16 cellular contexts compared by ENCODE assay signal in genomic region chr5:53416144-53416730, GRCh38.
DNase-seq lines count a peak whose midpoint lies in the region; ATAC-seq, FAIRE-seq and TF ChIP-seq lines count a peak whose summit lies in the region.
"Had no signal": no experiment of that assay in that cellular context is flagged by ENCODE, and none has a peak within 500 bp of the region (broad histone marks: within the 10 kb centered on the region; RNA-seq: fewer than 3 reads in every experiment).

No MANE protein-coding gene starts in this region.

- H3K79me1 ChIP-seq in H1 (ENCODE audit: low read depth, low read length) = no peaks in the 10 kb centered on the region

- FAIRE-seq in H1 (lab: Jason Lieb, UNC) = no peak

- no peak for TF ChIP-seq RAD21 in H1 (IDR thresholded peaks at IDR 0.05 in 1 of 2, conservative IDR thresholded peaks at IDR 0.05 in 1 of 2; ENCODE audit: low read depth in 2 of 2, low read length in 2 of 2)

- H2BK20ac ChIP-seq in H1 (ENCODE audit: low read length) = no peak overlapping the region

- CTCF ChIA-PET in OCI-LY7 (lab: Charles Lee; ENCODE audit: unreplicated experiment) = no interaction called here
- CTCF ChIA-PET in H1 (lab: Charles Lee; ENCODE audit: partially characterized antibody) = interaction anchor here (1.0 kb wide), 1 partner anchor 28 kb away, joined by 3 read pairs; no protein-coding TSS in a partner anchor

- H3K9me2 ChIP-seq in OCI-LY7 (ENCODE audit: insufficient read depth, low read length) = no peaks in the 10 kb centered on the region

- peaks cover 0 to 1% (median 0%) of the 10 kb centered on the region in 4 experiments; a peak in 2 of 7 replicates for H3K27me3 ChIP-seq in H1 (replicated peaks in 1 of 4; ENCODE audit: control insufficient read depth in 3 of 4, extremely low read depth in 1 of 4, insufficient read depth in 3 of 4, low read length in 3 of 4)
- H3K27me3 ChIP-seq in effector memory CD4-positive, alpha-beta T cell (replicated peaks; ENCODE audit: control insufficient read depth, insufficient read depth, low read length, poor library complexity, severe bottlenecking) = no peaks in the 10 kb centered on the region
- H3K27me3 ChIP-seq: brain microvascular endothelial cell, left lung had no signal

- no peaks in the 10 kb centered on the region for H3K9me3 ChIP-seq in OCI-LY7 (ENCODE audit: low read length)
- peaks cover 0 to 7% of the 10 kb centered on the region in 2 experiments; a peak in 1 of 4 replicates for H3K9me3 ChIP-seq in H1 (ENCODE audit: insufficient read depth in 2 of 2, low read depth in 1 of 2, low read length in 1 of 2)
- no peaks in the 10 kb centered on the region for H3K9me3 ChIP-seq in effector memory CD4-positive, alpha-beta T cell (ENCODE audit: control insufficient read depth, low read length)

- TF ChIP-seq EP300 in H1 (IDR thresholded peaks at IDR 0.05; ENCODE audit: borderline replicate concordance in 1 of 2, low read depth in 2 of 2, low read length in 2 of 2) = no peak

- intact Hi-C loops in OCI-LY7 (cut with micrococcal nuclease; ENCODE audit: unreplicated experiment) = no loop called here

- no peak overlapping the region for H3K9ac ChIP-seq in H1 (replicated peaks in 1 of 4; ENCODE audit: extremely low read depth in 1 of 4, low read depth in 3 of 4, low read length in 3 of 4)

- H3K4me1 ChIP-seq in OCI-LY7 (ENCODE audit: insufficient read depth, low read length, poor library complexity, severe bottlenecking) (no peaks in the 10 kb centered on the region), H1 (replicated peaks in 1 of 4; ENCODE audit: control insufficient read depth in 3 of 4, insufficient read depth in 4 of 4, low read length in 3 of 4) (peaks cover 0 to 9% (median 0%) of the 10 kb centered on the region in 4 experiments; a peak in 2 of 7 replicates)
- H3K4me1 ChIP-seq in effector memory CD4-positive, alpha-beta T cell (ENCODE audit: control insufficient read depth, insufficient read depth, low read length, poor library complexity, severe bottlenecking) = no peaks in the 10 kb centered on the region
- H3K4me1 ChIP-seq: left lung had no signal

- H2AK5ac ChIP-seq in H1 (ENCODE audit: low read depth, low read length) = no peak overlapping the region

- H3K4ac ChIP-seq in H1 (replicated peaks; ENCODE audit: insufficient read length, low read depth, low read length) = no peak overlapping the region

- no peak overlapping the region for H3K56ac ChIP-seq in H1 (replicated peaks; ENCODE audit: insufficient read length, low read depth, low read length)

- H3K27ac ChIP-seq in OCI-LY7 (ENCODE audit: low read depth, low read length, poor library complexity, severe bottlenecking) (no peak overlapping the region), H1 (ENCODE audit: low read depth, low read length) (no peak overlapping the region)
- H3K27ac ChIP-seq in effector memory CD4-positive, alpha-beta T cell (ENCODE audit: insufficient read depth, low read length, poor library complexity, severe bottlenecking) = no peak overlapping the region
- H3K27ac ChIP-seq: brain microvascular endothelial cell, left lung had no signal

- POLR2A ChIA-PET in OCI-LY7 (lab: Charles Lee) (interaction anchor here (1.4 kb wide), 1 partner anchor 9 kb away, joined by 5 read pairs; no protein-coding TSS in a partner anchor), H1 (lab: Charles Lee; ENCODE audit: partially characterized antibody) (interaction anchor here (0.7 kb wide), 1 partner anchor 223 kb away, joined by 3 read pairs; no protein-coding TSS in a partner anchor)

- no peak overlapping the region for H2BK15ac ChIP-seq in H1 (ENCODE audit: low read length)

- no peak overlapping the region for H4K5ac ChIP-seq in H1 (ENCODE audit: insufficient read length, low read depth, low read length)

- H2BK12ac ChIP-seq in H1 (ENCODE audit: low read depth, low read length) = no peak overlapping the region

- H2BK120ac ChIP-seq in H1 (replicated peaks; ENCODE audit: low read depth, low read length) = no peak overlapping the region

- no peaks in the 10 kb centered on the region for H3K36me3 ChIP-seq in OCI-LY7 (ENCODE audit: insufficient read depth, low read length)
- no peaks in the 10 kb centered on the region for H3K36me3 ChIP-seq in H1 (ENCODE audit: control insufficient read depth in 2 of 4, insufficient read depth in 4 of 4, low read length in 3 of 4)
- no peaks in the 10 kb centered on the region for H3K36me3 ChIP-seq in effector memory CD4-positive, alpha-beta T cell (ENCODE audit: control insufficient read depth, insufficient read depth, low read length)
- H3K36me3 ChIP-seq: brain microvascular endothelial cell, left lung had no signal

- H4K91ac ChIP-seq in H1 (replicated peaks; ENCODE audit: insufficient read length, low read length) = no peak overlapping the region

- DNase-seq in NCI-H82 (lab: John Stamatoyannopoulos, UW) = peak; percentile 0
- no peak for DNase-seq in NCI-H82 treated with DMSO at 0.1 percent for 48 hours (lab: John Stamatoyannopoulos, UW; ENCODE audit: unreplicated experiment)
- DNase-seq in OCI-LY7 (ENCODE audit: low spot score) = peak; percentile 1
- no peak for DNase-seq in H1 (ENCODE audit: low read depth in 1 of 2, low spot score in 2 of 2)
- no peak for DNase-seq in effector memory CD4-positive, alpha-beta T cell
- DNase-seq in activated gamma-delta T cell treated with Interleukin-2 at 50 U/mL for 16 hours = no peak
- DNase-seq: activated CD4-positive, CD25-positive, alpha-beta regulatory T cell treated with anti-CD3 and anti-CD28 coated beads, Interleukin-2, amount 50 U/mL, for 72 hours; brain microvascular endothelial cell; dermis blood vessel endothelial cell; DND-41; left lung; MM.1S; NCI-H1930; retina had no signal

- H3K14ac ChIP-seq in H1 (ENCODE audit: insufficient read length) = no peak overlapping the region

- H2BK5ac ChIP-seq in H1 (ENCODE audit: low read depth, low read length) = no peak overlapping the region

- TF ChIP-seq CTCF in OCI-LY7 (conservative IDR thresholded peaks at IDR 0.05; ENCODE audit: low read length) = no peak
- no peak for TF ChIP-seq CTCF in H1 (IDR thresholded peaks at IDR 0.05; ENCODE audit: control extremely low read depth in 1 of 3, insufficient read depth in 1 of 3, low read depth in 1 of 3, low read length in 3 of 3)

- no peaks in the 10 kb centered on the region for H3K23me2 ChIP-seq in H1 (ENCODE audit: low read depth, low read length)

- H3K4me3 ChIP-seq in OCI-LY7 (ENCODE audit: low read depth, low read length, poor library complexity, severe bottlenecking) = no peak overlapping the region
- no peak overlapping the region for H3K4me3 ChIP-seq in H1 (ENCODE audit: extremely low read depth in 1 of 4, insufficient read depth in 2 of 4, low read depth in 3 of 4, low read length in 4 of 4)
- H3K4me3 ChIP-seq in effector memory CD4-positive, alpha-beta T cell (ENCODE audit: insufficient read depth, low read depth, low read length, poor library complexity, severe bottlenecking) = no peak overlapping the region
- H3K4me3 ChIP-seq: left lung had no signal

- H3K79me2 ChIP-seq in OCI-LY7 (ENCODE audit: insufficient read depth, low read depth, low read length) (no peaks in the 10 kb centered on the region), H1 (ENCODE audit: control insufficient read depth in 1 of 2, insufficient read depth in 2 of 2, low read length in 2 of 2) (no peaks in the 10 kb centered on the region)

- no TSS peak for BruUV-seq in OCI-LY7 (replicated peaks; lab: Mats Ljungman, UMichigan)

- no peak overlapping the region for H3K18ac ChIP-seq in H1 (ENCODE audit: extremely low read depth, low read length)

- no peak overlapping the region for H3K4me2 ChIP-seq in OCI-LY7 (ENCODE audit: low read length)
- H3K4me2 ChIP-seq in H1 (ENCODE audit: insufficient read depth in 1 of 2, low read depth in 2 of 2, low read length in 2 of 2) = no peak overlapping the region

- H4K8ac ChIP-seq in H1 (ENCODE audit: extremely low read depth, insufficient read depth, low read length) = no peak overlapping the region

- H3K23ac ChIP-seq in H1 (ENCODE audit: insufficient read length) = no peak overlapping the region

- TF ChIP-seq POLR2A in H1 (IDR thresholded peaks at IDR 0.05; ENCODE audit: control extremely low read depth in 1 of 2, low read depth in 2 of 2, low read length in 2 of 2) = no peak

- no peak overlapping the region for H2AFZ ChIP-seq in OCI-LY7 (ENCODE audit: low read length)
- H2AFZ ChIP-seq in H1 (ENCODE audit: low read length) = no peak overlapping the region

- H4K20me1 ChIP-seq in OCI-LY7 (ENCODE audit: insufficient read depth, low read length) (no peaks in the 10 kb centered on the region), H1 (replicated peaks in 1 of 2; ENCODE audit: control insufficient read depth in 1 of 2, insufficient read depth in 2 of 2, low read length in 2 of 2) (no peaks in the 10 kb centered on the region)

- ATAC-seq in GM21390 (IDR thresholded peaks at IDR 0.05; ENCODE audit: unreplicated experiment) = peak; percentile 62
- ATAC-seq in GM18517 (IDR thresholded peaks at IDR 0.05; ENCODE audit: unreplicated experiment) = no peak
- ATAC-seq: left lung had no signal

TF ChIP-seq in H1, 55 proteins besides CTCF, POLR2A, EP300 and RAD21:
- TF ChIP-seq SIX5 (IDR thresholded peaks at IDR 0.05; ENCODE audit: low read depth, low read length) (peak; percentile 20; the same call in 1 of the 2 replicates), NANOG (IDR thresholded peaks at IDR 0.05; ENCODE audit: insufficient read depth, low read depth, low read length, poor library complexity, severe bottlenecking) (no peak)
TF ChIP-seq in H1: peak in this region for 1.

Comparison
In these comparisons a context has a peak if more than half of its experiments do, and no peak if none do; other contexts are left out.
1. DNase-seq: peak in NCI-H82 (single experiment) and OCI-LY7 (single experiment); none in NCI-H82 treated with DMSO at 0.1 percent for 48 hours (single experiment), H1 (0 of 2), effector memory CD4-positive, alpha-beta T cell (0 of 3) and activated gamma-delta T cell treated with Interleukin-2 at 50 U/mL for 16 hours (single experiment).